1 cellular context compared by ENCODE assay signal in genomic region chr2:112667540-112667939, GRCh38. TPM values are rescaled to one million over a fixed set of nuclear protein-coding genes. Genes with fewer than 3 reads are reported as not detected.
"Had no signal": no experiment of that assay in that cellular context is flagged by ENCODE, and none has a peak within 500 bp of the region (broad histone marks: within the 10 kb centered on the region; RNA-seq: fewer than 3 reads in every experiment).

No MANE protein-coding gene starts in this region.

RNA-seq across cellular contexts. Expression of gene NT5DC4, which starts 53.3 kb away (rescaled TPM):
- total RNA-seq: G401 had no signal
